In the genomic region with DNA sequence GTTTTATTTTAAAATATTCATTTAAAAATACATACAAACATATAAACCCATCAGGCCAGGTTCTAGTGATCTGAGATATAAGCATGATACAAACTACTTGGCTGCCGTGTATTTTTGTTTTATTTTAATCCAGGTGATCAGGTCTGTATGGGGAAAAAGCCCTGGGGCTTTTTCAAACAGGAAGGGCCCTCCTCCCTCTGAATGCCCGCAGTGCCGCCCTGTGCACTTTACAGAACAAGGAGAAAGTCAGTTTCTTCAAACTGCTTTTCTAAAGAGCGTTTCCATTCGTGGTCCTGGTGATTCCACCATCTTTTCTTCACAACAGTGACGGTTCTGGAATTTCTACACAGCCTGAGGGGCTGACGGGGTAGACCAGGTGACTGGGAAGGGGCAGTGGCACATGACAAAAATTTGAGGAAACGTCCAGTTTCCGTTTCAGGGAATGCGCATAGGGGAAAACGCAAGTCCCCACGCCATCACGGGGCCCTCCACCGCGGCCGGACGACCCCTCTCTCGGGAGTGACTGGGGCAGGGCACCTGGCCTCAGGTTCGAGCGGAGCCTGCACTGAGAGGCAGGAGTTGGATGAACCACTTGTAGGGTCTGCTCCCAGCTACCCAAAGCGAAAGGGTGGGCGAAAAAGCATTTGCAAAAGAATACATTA, we compare ENCODE assay signal across 8 cellular contexts. TPM values are rescaled to one million over a fixed set of nuclear protein-coding genes. Genes with fewer than 3 reads are reported as not detected.
DNase-seq lines count a peak whose midpoint lies in the region; ATAC-seq and TF ChIP-seq lines count a peak whose summit lies in the region.

No MANE protein-coding gene starts in this region.

- H3K36me3 ChIP-seq in Panc1 (ENCODE audit: control insufficient read depth, insufficient read depth, low read length) (no peaks in the 10 kb centered on the region; the same call in 1 of the 2 replicates), endocrine pancreas (ENCODE audit: control insufficient read depth, insufficient read depth, low read length) (no peaks in the 10 kb centered on the region)
- H3K36me3 ChIP-seq in naive thymus-derived CD4-positive, alpha-beta T cell (ENCODE audit: control insufficient read depth in 2 of 3, insufficient read depth in 3 of 3, low read length in 3 of 3) = no peaks in the 10 kb centered on the region

- TSS peak; percentile 84 for BruUV-seq in Panc1 (replicated peaks; lab: Mats Ljungman, UMichigan)

- POLR2A ChIA-PET in Panc1 (lab: Charles Lee) = no interaction called here
- POLR2A ChIA-PET in naive thymus-derived CD4-positive, alpha-beta T cell (lab: Charles Lee) = no interaction called here

- peak; percentile 11 for DNase-seq in DMS114 treated with DMSO at 0.1 percent for 48 hours (lab: John Stamatoyannopoulos, UW; ENCODE audit: unreplicated experiment)
- DNase-seq in Panc1 (ENCODE audit: low read depth, low spot score) = no peak
- no peak for DNase-seq in naive thymus-derived CD4-positive, alpha-beta T cell
- no peak for DNase-seq in SW 1271 (lab: John Stamatoyannopoulos, UW)
- no peak for DNase-seq in NOMO-1 treated with dmso at 0.1 percent for 144 hours (lab: John Stamatoyannopoulos, UW; ENCODE audit: unreplicated experiment)
- DNase-seq in activated CD4-positive, CD25-positive, alpha-beta regulatory T cell treated with anti-CD3 and anti-CD28 coated beads, Interleukin-2, amount 50 U/mL, for 72 hours = no peak

- H3K27me3 ChIP-seq in Panc1 (ENCODE audit: control insufficient read depth, insufficient read depth, low read length) (no peaks in the 10 kb centered on the region), endocrine pancreas (ENCODE audit: control insufficient read depth, insufficient read depth, low read length) (no peaks in the 10 kb centered on the region)
- H3K27me3 ChIP-seq in naive thymus-derived CD4-positive, alpha-beta T cell (ENCODE audit: control insufficient read depth in 2 of 2, insufficient read depth in 2 of 2, low read length in 2 of 2) = peaks cover 4 to 16% of the 10 kb centered on the region in 2 donors

- TF ChIP-seq CTCF in Panc1 (IDR thresholded peaks at IDR 0.05) = no peak

- no peaks in the 10 kb centered on the region for H3K36me3 Mint-ChIP-seq in naive thymus-derived CD4-positive, alpha-beta T cell

- H3K9me3 ChIP-seq in Panc1 (ENCODE audit: control insufficient read depth, insufficient read depth, low read depth, low read length) (no peaks in the 10 kb centered on the region), endocrine pancreas (ENCODE audit: control insufficient read depth, low read length) (no peaks in the 10 kb centered on the region)
- H3K9me3 ChIP-seq in naive thymus-derived CD4-positive, alpha-beta T cell (ENCODE audit: control insufficient read depth in 2 of 3, low read length in 3 of 3) = no peaks in the 10 kb centered on the region

- H3K4me1 Mint-ChIP-seq in naive thymus-derived CD4-positive, alpha-beta T cell = peaks cover 0 to 26% (median 18%) of the 10 kb centered on the region in 7 donors

- intact Hi-C loops in Panc1 (cut with micrococcal nuclease; ENCODE audit: unreplicated experiment) = loop anchor here (10.0 kb wide), 1 partner anchor 100 kb away; no protein-coding TSS in a partner anchor
- intact Hi-C loops in naive thymus-derived CD4-positive, alpha-beta T cell (cut with micrococcal nuclease) = no loop called here

- peaks cover 26% of the 10 kb centered on the region for H3K4me1 ChIP-seq in Panc1 (ENCODE audit: control insufficient read depth, insufficient read depth, low read length)
- peaks cover 12% of the 10 kb centered on the region for H3K4me1 ChIP-seq in endocrine pancreas (ENCODE audit: control insufficient read depth, insufficient read depth, low read length)
- peaks cover 0 to 6% of the 10 kb centered on the region in 2 donors for H3K4me1 ChIP-seq in naive thymus-derived CD4-positive, alpha-beta T cell (ENCODE audit: control insufficient read depth in 2 of 2, insufficient read depth in 2 of 2, low read length in 2 of 2)

- no peak overlapping the region for H3K27ac Mint-ChIP-seq in naive thymus-derived CD4-positive, alpha-beta T cell

- H3K4me3 ChIP-seq in Panc1 (ENCODE audit: low read depth in 2 of 2, low read length in 2 of 2) (peak overlapping the region; percentile 86 to 92), endocrine pancreas (ENCODE audit: control insufficient read depth, insufficient read depth, low read length) (peak overlapping the region; percentile 81)
- H3K4me3 ChIP-seq in naive thymus-derived CD4-positive, alpha-beta T cell (ENCODE audit: low read length) = no peak overlapping the region

- H3K9me3 Mint-ChIP-seq in naive thymus-derived CD4-positive, alpha-beta T cell = peaks cover 0 to 4% (median 0%) of the 10 kb centered on the region in 11 donors

- CTCF ChIA-PET in Panc1 (lab: Charles Lee) = no interaction called here
- CTCF ChIA-PET in naive thymus-derived CD4-positive, alpha-beta T cell (lab: Charles Lee) = no interaction called here

- in situ Hi-C loops in Panc1 (cut with HindIII; ENCODE audit: low pct_unique_long_range_greater_than_20kb, low sequenced_read_pairs) = no loop called here

- peak overlapping the region; percentile 85 for H3K27ac ChIP-seq in Panc1 (ENCODE audit: low read length)
- no peak overlapping the region for H3K27ac ChIP-seq in naive thymus-derived CD4-positive, alpha-beta T cell (ENCODE audit: low read depth, low read length)

- peaks cover 41 to 59% (median 51%) of the 10 kb centered on the region in 5 donors for H3K27me3 Mint-ChIP-seq in naive thymus-derived CD4-positive, alpha-beta T cell

- H3K4me3 Mint-ChIP-seq in naive thymus-derived CD4-positive, alpha-beta T cell = peak overlapping the region; percentile 68 to 85 (median 80)

- H3K9ac ChIP-seq in endocrine pancreas (ENCODE audit: control insufficient read depth, insufficient read depth, low read length) = peak overlapping the region; percentile 94

- ATAC-seq in Panc1 = no peak
- no peak for ATAC-seq in naive thymus-derived CD4-positive, alpha-beta T cell
- no peak for ATAC-seq in HG02981 (IDR thresholded peaks at IDR 0.05; ENCODE audit: unreplicated experiment)

RNA-seq across cellular contexts. Expression of a gene that starts 1.1 kb away (rescaled TPM):
- 169 TPM for total RNA-seq in Panc1 (2021; ENCODE audit: unreplicated experiment)
- polyA plus RNA-seq in Panc1 (2012; ENCODE audit: insufficient read length) = 69.5 TPM
- 100 to 1,000 TPM; 167 to 207 (median 204) TPM for total RNA-seq in naive thymus-derived CD4-positive, alpha-beta T cell
- polyA plus RNA-seq in naive thymus-derived CD4-positive, alpha-beta T cell = 100 to 1,000 TPM in 1 of 2 donors, 10 to 100 TPM in 1; 43.3 to 120 TPM
